ENCODE assay signal across 28 cellular contexts in genomic region chr2:21696900-21697299, GRCh38.
"Had no signal": no experiment of that assay in that cellular context is flagged by ENCODE, and none has a peak within 500 bp of the region (broad histone marks: within the 10 kb centered on the region; RNA-seq: fewer than 3 reads in every experiment).

No MANE protein-coding gene starts in this region.

- H3K27ac ChIP-seq: stomach, suprapubic skin, testis, thoracic aorta, thyroid gland, tibial artery, tibial nerve, transverse colon, upper lobe of left lung, upper lobe of right lung, uterus, vagina had no signal

- H3K27me3 Mint-ChIP-seq: stimulated activated memory B cell treated with anti-CD40 and anti-IgM and Interleukin-4, amounts not matched to agents 10 μg/mL and 1 μg/mL and 100 μg/mL, for 72 hours; stimulated activated naive B cell treated with anti-CD40 and anti-IgM and Interleukin-4, amounts not matched to agents 10 μg/mL and 1 μg/mL and 100 μg/mL, for 72 hours; stimulated activated naive CD8-positive, alpha-beta T cell treated with anti-CD3 and anti-CD28 coated beads, Interleukin-15, amount 100 ng/mL, for 72 hours; stimulated activated naive CD8-positive, alpha-beta T cell treated with anti-CD3 and anti-CD28 coated beads, Interleukin-15, Interleukin-2, amounts not matched to agents 100 ng/mL and 50 ng/mL, for 24 hours; type B pancreatic cell had no signal

- DNase-seq: stimulated activated CD4-positive, alpha-beta T cell treated with anti-CD3 and anti-CD28 coated beads, Interleukin-2, amount 100 ng/mL, for 48 hours; stimulated activated CD4-positive, alpha-beta T cell treated with anti-CD3 and anti-CD28 coated beads, Interleukin-4, amount 100 ng/mL, for 1 hour; stimulated activated CD4-positive, alpha-beta T cell treated with anti-CD3 and anti-CD28 coated beads, Interleukin-4, amount 100 ng/mL, for 24 hours; stimulated activated CD4-positive, alpha-beta T cell treated with anti-CD3 and anti-CD28 coated beads, Interleukin-4, amount 100 ng/mL, for 4 hours; stimulated activated CD8-positive, alpha-beta memory T cell treated with anti-CD3 and anti-CD28 coated beads, Interleukin-4, amount 100 ng/mL, for 48 hours; stimulated activated naive B cell treated with anti-CD40 and anti-IgM and Interleukin-4, amounts not matched to agents 10 μg/mL and 1 μg/mL and 100 μg/mL, for 72 hours; stimulated activated naive CD4-positive, alpha-beta T cell; stimulated activated naive CD4-positive, alpha-beta T cell treated with Interleukin-2 at 50 U/mL for 16 hours; stimulated activated naive CD8-positive, alpha-beta T cell treated with anti-CD3 and anti-CD28 coated beads, Interleukin-15, amount 100 ng/mL, for 72 hours; stimulated activated naive CD8-positive, alpha-beta T cell treated with anti-CD3 and anti-CD28 coated beads, Interleukin-15, Interleukin-2, amounts not matched to agents 100 U/mL and 50 U/mL, for 24 hours; stomach; substantia nigra; testis; thyroid gland; tibial artery; transverse colon; trophoblast cell; upper lobe of left lung; upper lobe of right lung; uterus had no signal

- H3K4me1 Mint-ChIP-seq: stimulated activated effector memory CD8-positive, alpha-beta T cell treated with anti-CD3 and anti-CD28 coated beads, Interleukin-12 subunit alpha, Interleukin-12 subunit beta, amount 100 ng/mL, for 72 hours; stimulated activated memory B cell treated with anti-CD40 and anti-IgM and Interleukin-4, amounts not matched to agents 10 μg/mL and 1 μg/mL and 100 μg/mL, for 72 hours; stimulated activated naive B cell treated with anti-CD40 and anti-IgM and Interleukin-4, amounts not matched to agents 10 μg/mL and 1 μg/mL and 100 μg/mL, for 72 hours; stimulated activated naive CD8-positive, alpha-beta T cell treated with anti-CD3 and anti-CD28 coated beads, Interleukin-15, amount 100 ng/mL, for 72 hours had no signal

- H3K4me1 ChIP-seq: stomach, suprapubic skin, testis, thyroid gland, tibial artery, tibial nerve, transverse colon, upper lobe of left lung, upper lobe of right lung, uterus, vagina had no signal

- H3K36me3 Mint-ChIP-seq: stimulated activated effector memory CD8-positive, alpha-beta T cell treated with anti-CD3 and anti-CD28 coated beads, Interleukin-12 subunit alpha, Interleukin-12 subunit beta, amount 100 ng/mL, for 72 hours; stimulated activated memory B cell treated with anti-CD40 and anti-IgM and Interleukin-4, amounts not matched to agents 10 μg/mL and 1 μg/mL and 100 μg/mL, for 72 hours; stimulated activated naive B cell treated with anti-CD40 and anti-IgM and Interleukin-4, amounts not matched to agents 10 μg/mL and 1 μg/mL and 100 μg/mL, for 72 hours; type B pancreatic cell had no signal

- H3K9me3 Mint-ChIP-seq: stimulated activated memory B cell treated with anti-CD40 and anti-IgM and Interleukin-4, amounts not matched to agents 10 μg/mL and 1 μg/mL and 100 μg/mL, for 72 hours; stimulated activated naive CD8-positive, alpha-beta T cell treated with anti-CD3 and anti-CD28 coated beads, Interleukin-15, Interleukin-2, amounts not matched to agents 100 ng/mL and 50 ng/mL, for 24 hours; type B pancreatic cell had no signal

- H3K27me3 ChIP-seq: stomach, suprapubic skin, testis, thyroid gland, tibial artery, tibial nerve, transverse colon, upper lobe of left lung, upper lobe of right lung, uterus, vagina had no signal

- ATAC-seq: stimulated activated effector memory CD8-positive, alpha-beta T cell treated with anti-CD3 and anti-CD28 coated beads, Interleukin-12 subunit alpha, Interleukin-12 subunit beta, amount 100 ng/mL, for 72 hours; stimulated activated memory B cell treated with anti-CD40 and anti-IgM and Interleukin-4, amounts not matched to agents 10 μg/mL and 1 μg/mL and 100 μg/mL, for 72 hours; stimulated activated naive B cell treated with anti-CD40 and anti-IgM and Interleukin-4, amounts not matched to agents 10 μg/mL and 1 μg/mL and 100 μg/mL, for 72 hours; stimulated activated naive CD8-positive, alpha-beta T cell treated with anti-CD3 and anti-CD28 coated beads, Interleukin-15, amount 100 ng/mL, for 72 hours; stimulated activated naive CD8-positive, alpha-beta T cell treated with anti-CD3 and anti-CD28 coated beads, Interleukin-15, Interleukin-2, amounts not matched to agents 100 U/mL and 50 U/mL, for 24 hours; upper lobe of right lung had no signal

- H3K27ac Mint-ChIP-seq: stimulated activated effector memory CD8-positive, alpha-beta T cell treated with anti-CD3 and anti-CD28 coated beads, Interleukin-12 subunit alpha, Interleukin-12 subunit beta, amount 100 ng/mL, for 72 hours; stimulated activated memory B cell treated with anti-CD40 and anti-IgM and Interleukin-4, amounts not matched to agents 10 μg/mL and 1 μg/mL and 100 μg/mL, for 72 hours; stimulated activated naive B cell treated with anti-CD40 and anti-IgM and Interleukin-4, amounts not matched to agents 10 μg/mL and 1 μg/mL and 100 μg/mL, for 72 hours; stimulated activated naive CD8-positive, alpha-beta T cell treated with anti-CD3 and anti-CD28 coated beads, Interleukin-15, amount 100 ng/mL, for 72 hours; stimulated activated naive CD8-positive, alpha-beta T cell treated with anti-CD3 and anti-CD28 coated beads, Interleukin-15, Interleukin-2, amounts not matched to agents 100 ng/mL and 50 ng/mL, for 24 hours; type B pancreatic cell had no signal

- H3K4me3 Mint-ChIP-seq: stimulated activated effector memory CD8-positive, alpha-beta T cell treated with anti-CD3 and anti-CD28 coated beads, Interleukin-12 subunit alpha, Interleukin-12 subunit beta, amount 100 ng/mL, for 72 hours; stimulated activated memory B cell treated with anti-CD40 and anti-IgM and Interleukin-4, amounts not matched to agents 10 μg/mL and 1 μg/mL and 100 μg/mL, for 72 hours; stimulated activated naive B cell treated with anti-CD40 and anti-IgM and Interleukin-4, amounts not matched to agents 10 μg/mL and 1 μg/mL and 100 μg/mL, for 72 hours; stimulated activated naive CD8-positive, alpha-beta T cell treated with anti-CD3 and anti-CD28 coated beads, Interleukin-15, amount 100 ng/mL, for 72 hours; stimulated activated naive CD8-positive, alpha-beta T cell treated with anti-CD3 and anti-CD28 coated beads, Interleukin-15, Interleukin-2, amounts not matched to agents 100 ng/mL and 50 ng/mL, for 24 hours; type B pancreatic cell had no signal

- H3K9me3 ChIP-seq: stomach, suprapubic skin, testis, thoracic aorta, thyroid gland, tibial artery, tibial nerve, transverse colon, upper lobe of left lung, upper lobe of right lung, uterus, vagina had no signal

- H3K4me3 ChIP-seq: stomach, suprapubic skin, testis, thoracic aorta, thyroid gland, tibial artery, tibial nerve, transverse colon, upper lobe of left lung, upper lobe of right lung, uterus, vagina had no signal

- H3K36me3 ChIP-seq: stomach, suprapubic skin, thoracic aorta, thyroid gland, tibial artery, tibial nerve, transverse colon, upper lobe of left lung, upper lobe of right lung, uterus, vagina had no signal
